Comparison of ENCODE assay signal across 16 cellular contexts in genomic region chr10:21402606-21403083, GRCh38.
DNase-seq lines count a peak whose midpoint lies in the region; ATAC-seq and TF ChIP-seq lines count a peak whose summit lies in the region.
"Had no signal": no experiment of that assay in that cellular context is flagged by ENCODE, and none has a peak within 500 bp of the region (broad histone marks: within the 10 kb centered on the region; RNA-seq: fewer than 3 reads in every experiment).

No MANE protein-coding gene starts in this region.

- H3K27me3 Mint-ChIP-seq in stimulated activated naive CD8-positive, alpha-beta T cell treated with anti-CD3 and anti-CD28 coated beads, Interleukin-15, amount 100 ng/mL, for 72 hours, result peaks cover 7% of the 10 kb centered on the region
- H3K27me3 Mint-ChIP-seq: activated naive CD4-positive, alpha-beta T cell treated with anti-CD3 and anti-CD28 coated beads, Interleukin-2, amount 50 U/mL, for 24 hours had no signal

- POLR2A ChIA-PET in RWPE1 (lab: Yijun Ruan, JAX; ENCODE audit: low non-redundant PET), result no interaction called here

- H3K4me3 ChIP-seq in fibroblast of mammary gland (ENCODE audit: control insufficient read depth, low read depth, low read length), result no peak overlapping the region
- no peak overlapping the region for H3K4me3 ChIP-seq in skeletal muscle cell (ENCODE audit: low read depth, low read length)
- H3K4me3 ChIP-seq: dorsolateral prefrontal cortex, right lobe of liver, testis had no signal

- H3K27ac Mint-ChIP-seq in stimulated activated naive CD8-positive, alpha-beta T cell treated with anti-CD3 and anti-CD28 coated beads, Interleukin-15, amount 100 ng/mL, for 72 hours, result no peak overlapping the region
- H3K27ac Mint-ChIP-seq: activated CD8-positive, alpha-beta T cell treated with anti-CD3 and anti-CD28 coated beads, Interleukin-2, amount 10 ng/mL, durations not matched to agents 7 days and 5 days; activated naive CD4-positive, alpha-beta T cell treated with anti-CD3 and anti-CD28 coated beads, Interleukin-2, amount 50 U/mL, for 24 hours had no signal

- peak overlapping the region; percentile 67 for H3K27ac ChIP-seq in RWPE1
- H3K27ac ChIP-seq: dorsolateral prefrontal cortex, right lobe of liver, testis had no signal

- H3K4me3 Mint-ChIP-seq in stimulated activated naive CD8-positive, alpha-beta T cell treated with anti-CD3 and anti-CD28 coated beads, Interleukin-15, amount 100 ng/mL, for 72 hours, result no peak overlapping the region
- H3K4me3 Mint-ChIP-seq: activated CD8-positive, alpha-beta T cell treated with anti-CD3 and anti-CD28 coated beads, Interleukin-2, amount 10 ng/mL, durations not matched to agents 7 days and 5 days; activated naive CD4-positive, alpha-beta T cell treated with anti-CD3 and anti-CD28 coated beads, Interleukin-2, amount 50 U/mL, for 24 hours had no signal

- peak; percentile 28 for DNase-seq in NCI-H1436 (lab: John Stamatoyannopoulos, UW)
- DNase-seq in NCI-H1436 treated with DMSO at 0.1 percent for 48 hours (lab: John Stamatoyannopoulos, UW), result no peak
- DNase-seq in RWPE1 (ENCODE audit: low spot score), result no peak
- DNase-seq in fibroblast of mammary gland (ENCODE audit: low read depth), result peak; percentile 56
- DNase-seq in skeletal muscle cell (ENCODE audit: low read depth), result peak; percentile 60
- no peak for DNase-seq in stimulated activated naive CD8-positive, alpha-beta T cell treated with anti-CD3 and anti-CD28 coated beads, Interleukin-15, amount 100 ng/mL, for 72 hours
- DNase-seq in NCI-H1930 (lab: John Stamatoyannopoulos, UW), result no peak
- DNase-seq: activated CD8-positive, alpha-beta T cell treated with anti-CD3 and anti-CD28 coated beads, Interleukin-2, amount 10 ng/mL, durations not matched to agents 7 days and 5 days; dorsolateral prefrontal cortex; hippocampal formation; NCI-H1417; right lobe of liver; T-helper 2 cell; testis had no signal

- CTCF ChIA-PET in RWPE1 (lab: Yijun Ruan, JAX), result interaction anchor here (0.6 kb wide), 1 partner anchor 119 kb away, joined by 4 read pairs; no protein-coding TSS in a partner anchor

- ATAC-seq in GM19328 (IDR thresholded peaks at IDR 0.05; ENCODE audit: unreplicated experiment), result no peak
- no peak for ATAC-seq in stimulated activated naive CD8-positive, alpha-beta T cell treated with anti-CD3 and anti-CD28 coated beads, Interleukin-15, amount 100 ng/mL, for 72 hours
- ATAC-seq: activated CD8-positive, alpha-beta T cell treated with anti-CD3 and anti-CD28 coated beads, Interleukin-2, amount 10 ng/mL, durations not matched to agents 7 days and 5 days; right lobe of liver had no signal

- TF ChIP-seq CTCF in RWPE1 (conservative IDR thresholded peaks at IDR 0.05; ENCODE audit: low read depth) (no peak), fibroblast of mammary gland (conservative IDR thresholded peaks at IDR 0.05; ENCODE audit: control insufficient read depth, insufficient read depth, low read depth, low read length) (no peak)

- H3K9me3 Mint-ChIP-seq in stimulated activated naive CD8-positive, alpha-beta T cell treated with anti-CD3 and anti-CD28 coated beads, Interleukin-15, amount 100 ng/mL, for 72 hours, result no peaks in the 10 kb centered on the region
- H3K9me3 Mint-ChIP-seq: activated naive CD4-positive, alpha-beta T cell treated with anti-CD3 and anti-CD28 coated beads, Interleukin-2, amount 50 U/mL, for 24 hours had no signal

- H3K4me1 Mint-ChIP-seq in stimulated activated naive CD8-positive, alpha-beta T cell treated with anti-CD3 and anti-CD28 coated beads, Interleukin-15, amount 100 ng/mL, for 72 hours, result peaks cover 15% of the 10 kb centered on the region

Comparison
In these comparisons a context has a peak if more than half of its experiments do, and no peak if none do; other contexts are left out.
1. DNase-seq: peak in NCI-H1436 (single experiment), fibroblast of mammary gland (single experiment) and skeletal muscle cell (single experiment); none in NCI-H1436 treated with DMSO at 0.1 percent for 48 hours (single experiment), RWPE1 (single experiment), stimulated activated naive CD8-positive, alpha-beta T cell treated with anti-CD3 and anti-CD28 coated beads, Interleukin-15, amount 100 ng/mL, for 72 hours (0 of 2) and NCI-H1930 (0 of 2).